In genomic region chr3:134348524-134348923, GRCh38 we compare ENCODE assay signal across 14 cellular contexts. TPM values are rescaled to one million over a fixed set of nuclear protein-coding genes. Genes with fewer than 3 reads are reported as not detected.
DNase-seq lines count a peak whose midpoint lies in the region; ATAC-seq and TF ChIP-seq lines count a peak whose summit lies in the region.
"Had no signal": no experiment of that assay in that cellular context is flagged by ENCODE, and none has a peak within 500 bp of the region (broad histone marks: within the 10 kb centered on the region; RNA-seq: fewer than 3 reads in every experiment).

No MANE protein-coding gene starts in this region.

- TF ChIP-seq RAD21 in HCT116 (IDR thresholded peaks at IDR 0.05; ENCODE audit: low read depth) = no peak

- H3K4me3 ChIP-seq in HCT116 (replicated peaks in 1 of 2; ENCODE audit: low read depth in 1 of 2, low read length in 2 of 2) (peak overlapping the region in 1 of 2 experiments; percentile 14; a peak in 1 of 4 replicates), adipocyte (ENCODE audit: low read length) (no peak overlapping the region), skeletal muscle tissue (ENCODE audit: low read length in 3 of 3) (peak overlapping the region in 1 of 3 donors; percentile 6)

- peak; percentile 48 for DNase-seq in HCT116 (ENCODE audit: low read depth, low spot score)
- peak; percentile 62 for DNase-seq in adipocyte (ENCODE audit: low read depth)
- peak; percentile 25 for DNase-seq in left cardiac atrium
- no peak for DNase-seq in COLO668 (lab: John Stamatoyannopoulos, UW; ENCODE audit: unreplicated experiment)
- no peak for DNase-seq in activated CD8-positive, alpha-beta memory T cell treated with anti-CD3 and anti-CD28 coated beads for 24 hours
- no peak for DNase-seq in NCI-H2171 (lab: John Stamatoyannopoulos, UW)
- DNase-seq in GM19238 (ENCODE audit: insufficient read length, low spot score) = no peak
- DNase-seq: activated naive CD8-positive, alpha-beta T cell treated with anti-CD3 and anti-CD28 coated beads for 36 hours; hippocampal formation; NCI-H2227 treated with DMSO at 0.1 percent for 48 hours; stimulated activated naive CD8-positive, alpha-beta T cell treated with anti-CD3 and anti-CD28 coated beads, Interleukin-15, amount 100 ng/mL, for 72 hours had no signal

- POLR2A ChIA-PET in HCT116 (lab: Charles Lee) = no interaction called here

- CTCF ChIA-PET in HCT116 (lab: Charles Lee) = no interaction called here

- H3K36me3 ChIP-seq in HCT116 (ENCODE audit: control insufficient read depth in 1 of 2, insufficient read depth in 2 of 2, low read length in 2 of 2) = no peaks in the 10 kb centered on the region
- H3K36me3 ChIP-seq in adipocyte (ENCODE audit: control insufficient read depth, insufficient read depth, low read length, severe bottlenecking) = no peaks in the 10 kb centered on the region
- H3K36me3 ChIP-seq in skeletal muscle tissue (ENCODE audit: control insufficient read depth in 3 of 3, insufficient read depth in 3 of 3, low read length in 3 of 3) = peaks cover 0 to 3% (median 0%) of the 10 kb centered on the region in 3 donors

- no peaks in the 10 kb centered on the region for H3K27me3 ChIP-seq in HCT116 (ENCODE audit: insufficient read depth, low read length)
- no peaks in the 10 kb centered on the region for H3K27me3 ChIP-seq in adipocyte (replicated peaks; ENCODE audit: control insufficient read depth, insufficient read depth, low read length)
- H3K27me3 ChIP-seq in skeletal muscle tissue (ENCODE audit: control insufficient read depth in 3 of 3, insufficient read depth in 3 of 3, low read length in 3 of 3) = no peaks in the 10 kb centered on the region

- no peaks in the 10 kb centered on the region for H3K79me2 ChIP-seq in HCT116 (ENCODE audit: insufficient read depth, low read length)

- RAD21 ChIA-PET in HCT116 (lab: Charles Lee; ENCODE audit: low non-redundant PET in 1 of 2, low total read pairs in 2 of 2, uncharacterized antibody in 2 of 2, unreplicated experiment in 2 of 2) = no interaction called here

- ATAC-seq in HCT116 = peak; percentile 84
- ATAC-seq in left cardiac atrium = peak; percentile 45 to 70
- ATAC-seq: stimulated activated naive CD8-positive, alpha-beta T cell treated with anti-CD3 and anti-CD28 coated beads, Interleukin-15, amount 100 ng/mL, for 72 hours had no signal

- peak overlapping the region; percentile 14; the same call in 1 of the 2 replicates for H3K27ac ChIP-seq in HCT116 (ENCODE audit: low read depth, low read length)
- peak overlapping the region; percentile 57 for H3K27ac ChIP-seq in skeletal muscle tissue (ENCODE audit: low read depth, low read length)

- no peak for TF ChIP-seq POLR2A in HCT116 (IDR thresholded peaks at IDR 0.05; ENCODE audit: borderline replicate concordance, extremely low read depth, insufficient read depth, insufficient read length)

- no peaks in the 10 kb centered on the region for H4K20me1 ChIP-seq in HCT116 (ENCODE audit: insufficient read depth)

- H3K4me1 ChIP-seq in HCT116 (ENCODE audit: control insufficient read depth in 1 of 2, insufficient read depth in 2 of 2, low read length in 2 of 2) = peaks cover 28 to 58% of the 10 kb centered on the region in 2 experiments
- H3K4me1 ChIP-seq in adipocyte (ENCODE audit: control insufficient read depth, insufficient read depth, low read length) = peaks cover 52% of the 10 kb centered on the region
- H3K4me1 ChIP-seq in skeletal muscle tissue (ENCODE audit: control insufficient read depth in 3 of 3, insufficient read depth in 3 of 3, low read length in 3 of 3) = peaks cover 47 to 54% (median 52%) of the 10 kb centered on the region in 3 donors

- H3K9me3 ChIP-seq in HCT116 (ENCODE audit: control insufficient read depth in 1 of 2, insufficient read depth in 1 of 2, low read depth in 1 of 2, low read length in 2 of 2) (peaks cover 0 to 10% of the 10 kb centered on the region in 2 experiments; a peak in 1 of 4 replicates), adipocyte (ENCODE audit: control insufficient read depth, low read length) (peaks cover 13% of the 10 kb centered on the region), skeletal muscle tissue (ENCODE audit: control insufficient read depth in 3 of 3, low read length in 3 of 3) (peaks cover 0 to 3% (median 0%) of the 10 kb centered on the region in 3 donors)

- H3K4me2 ChIP-seq in HCT116 (ENCODE audit: low read length) = peak overlapping the region; percentile 54

- H3K9ac ChIP-seq in HCT116 (ENCODE audit: low read length) (peak overlapping the region; percentile 26; the same call in 1 of the 2 replicates), adipocyte (ENCODE audit: low read length) (peak overlapping the region; percentile 56), skeletal muscle tissue (ENCODE audit: low read depth in 1 of 3, low read length in 3 of 3) (peak overlapping the region in 1 of 3 donors; percentile 60)

- H2AFZ ChIP-seq in HCT116 (ENCODE audit: low read depth, low read length, poor library complexity, severe bottlenecking) = no peak overlapping the region

- no peak for TF ChIP-seq CTCF in HCT116 (IDR thresholded peaks at IDR 0.05 in 2 of 3, conservative IDR thresholded peaks at IDR 0.05 in 1 of 3; ENCODE audit: borderline replicate concordance in 1 of 3, insufficient read depth in 1 of 3, low read depth in 2 of 3, low read length in 2 of 3)

- no peaks in the 10 kb centered on the region for H3K9me2 ChIP-seq in HCT116 (ENCODE audit: insufficient read depth)

- intact Hi-C loops in HCT116 (cut with micrococcal nuclease) (no loop called here), left cardiac atrium (cut with DNase I) (no loop called here)

- BruUV-seq in HCT116 (replicated peaks; lab: Mats Ljungman, UMichigan) = no TSS peak

TF ChIP-seq in HCT116, 20 proteins besides CTCF, POLR2A, EP300 and RAD21:
- TF ChIP-seq REST (IDR thresholded peaks at IDR 0.05; ENCODE audit: low read depth) (no peak), SRF (IDR thresholded peaks at IDR 0.05; ENCODE audit: low read depth) (no peak), CBX3 (IDR thresholded peaks at IDR 0.05; ENCODE audit: low read depth) (peak; percentile 43; the same call in 1 of the 2 replicates), JUND (IDR thresholded peaks at IDR 0.05) (peak; percentile 39; the same call in 1 of the 2 replicates), SP1 (IDR thresholded peaks at IDR 0.05; ENCODE audit: low read depth) (peak; percentile 46; the same call in 1 of the 2 replicates)
- TF ChIP-seq, protein P1, sequence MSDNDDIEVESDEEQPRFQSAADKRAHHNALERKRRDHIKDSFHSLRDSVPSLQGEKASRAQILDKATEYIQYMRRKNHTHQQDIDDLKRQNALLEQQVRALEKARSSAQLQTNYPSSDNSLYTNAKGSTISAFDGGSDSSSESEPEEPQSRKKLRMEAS (IDR thresholded peaks at IDR 0.05) = peak; percentile 46

RNA-seq across cellular contexts. Expression of gene AMOTL2, which starts 25.7 kb away (rescaled TPM):
- total RNA-seq in HCT116 (2021; ENCODE audit: unreplicated experiment) (54.0 TPM), left cardiac atrium (10 to 100 TPM; 47.9 to 59.3 TPM), skeletal muscle tissue (56.9 TPM)
- 17.8 and 19.7 TPM in 2 replicates for polyA plus RNA-seq in HCT116 (2012)
- total RNA-seq: activated naive CD8-positive, alpha-beta T cell treated with anti-CD3 and anti-CD28 coated beads for 36 hours; T-helper 2 cell treated with Interferon-gamma antibody and Interleukin-4, amounts not matched to agents 100 ng/mL and 5 ng/mL, for 36 hours had no signal
- polyA plus RNA-seq: CD14-positive monocyte had no signal

Comparison
In these comparisons a context has a peak if more than half of its experiments do, and no peak if none do; other contexts are left out.
1. DNase-seq: peak in HCT116 (single experiment), adipocyte (single experiment) and left cardiac atrium (single experiment); none in COLO668 (single experiment), activated CD8-positive, alpha-beta memory T cell treated with anti-CD3 and anti-CD28 coated beads for 24 hours (single experiment), NCI-H2171 (single experiment) and GM19238 (single experiment).